In genomic region chrX:14673764-14674163, GRCh38 we compare ENCODE assay signal across 8 cellular contexts.
A peak's percentile ranks its signal among the peaks of the same experiment; 100 is the strongest.
DNase-seq lines count a peak whose midpoint lies in the region; ATAC-seq and TF ChIP-seq lines count a peak whose summit lies in the region.

No MANE protein-coding gene starts in this region.

- H2BK120ac ChIP-seq in neuronal stem cell (ENCODE audit: low read depth, low read length) = no peak overlapping the region

- WGBS in heart left ventricle, 4 donors = 55 to 68% (median 60%) methylated on average over 4 of the region's 4 CpGs
- no CpG with 5 or more reads among the region's 4 CpGs for WGBS in neuronal stem cell (ENCODE audit: extremely low coverage in 2 of 2, insufficient read length in 2 of 2, insufficient replicate concordance in 1 of 2), 2 donors

- no peak overlapping the region for H2BK15ac ChIP-seq in neuronal stem cell (ENCODE audit: low read length)

- no peak overlapping the region for H4K91ac ChIP-seq in neuronal stem cell (ENCODE audit: low read depth, low read length, poor library complexity)

- DNase-seq in BJ (ENCODE audit: low read depth) (peak; percentile 34), NCI-H345 treated with DMSO at 0.1 percent for 48 hours (lab: John Stamatoyannopoulos, UW; ENCODE audit: unreplicated experiment) (peak; percentile 54), fibroblast of peridontal ligament (ENCODE audit: extremely low read depth) (peak; percentile 76), heart left ventricle (no peak), neuronal stem cell (ENCODE audit: low spot score) (no peak)
- no peak for DNase-seq in activated T-helper 1 cell treated with anti-CD3 and anti-CD28 coated beads, Interleukin-12 subunit alpha, Interleukin-12 subunit beta, Interleukin-2, Interleukin-4 antibody, amounts not matched to agents 30 ng/mL and 10 ng/mL and 1 ng/mL, durations not matched to agents 14 hours and 24 hours and 36 hours (ENCODE audit: low spot score)

- H3K27ac ChIP-seq in heart left ventricle (no peak overlapping the region), neuronal stem cell (replicated peaks; ENCODE audit: low read length) (no peak overlapping the region)

- H3K9ac ChIP-seq in neuronal stem cell (ENCODE audit: low read depth, low read length, poor library complexity) = no peak overlapping the region

- H3K4ac ChIP-seq in neuronal stem cell (ENCODE audit: low read length) = no peak overlapping the region

- no peak overlapping the region for H4K8ac ChIP-seq in neuronal stem cell (ENCODE audit: low read depth, low read length)

- TF ChIP-seq CTCF in BJ (IDR thresholded peaks at IDR 0.05; ENCODE audit: insufficient read depth, low read depth, low read length) = no peak
- TF ChIP-seq CTCF in heart left ventricle (IDR thresholded peaks at IDR 0.05) = no peak

- intact Hi-C loops in activated T-helper 1 cell treated with anti-CD3 and anti-CD28 coated beads, Interleukin-12 subunit alpha, Interleukin-12 subunit beta, Interleukin-2, Interleukin-4 antibody, amounts not matched to agents 30 ng/mL and 10 ng/mL and 1 ng/mL, durations not matched to agents 14 hours and 24 hours and 36 hours (cut with micrococcal nuclease) = no loop called here
- intact Hi-C loops in heart left ventricle (cut with DNase I) = no loop called here

- no peak overlapping the region for H2AFZ ChIP-seq in neuronal stem cell (ENCODE audit: low read length)

- no peak overlapping the region for H2AK5ac ChIP-seq in neuronal stem cell (ENCODE audit: low read depth, low read length)

- POLR2A ChIA-PET in BJ (lab: Charles Lee) = no interaction called here

- no peaks in the 10 kb centered on the region for H3K36me3 Mint-ChIP-seq in activated T-helper 1 cell treated with anti-CD3 and anti-CD28 coated beads, Interleukin-12 subunit alpha, Interleukin-12 subunit beta, Interleukin-2, Interleukin-4 antibody, amounts not matched to agents 30 ng/mL and 10 ng/mL and 1 ng/mL, durations not matched to agents 14 hours and 24 hours and 36 hours (ENCODE audit: low read depth)

- H3K23ac ChIP-seq in neuronal stem cell (ENCODE audit: low read depth, low read length, poor library complexity) = no peak overlapping the region

- H2BK12ac ChIP-seq in neuronal stem cell (ENCODE audit: low read length) = no peak overlapping the region

- CTCF ChIA-PET in BJ (lab: Yijun Ruan, JAX) = no interaction called here

- no peaks in the 10 kb centered on the region for H3K27me3 Mint-ChIP-seq in activated T-helper 1 cell treated with anti-CD3 and anti-CD28 coated beads, Interleukin-12 subunit alpha, Interleukin-12 subunit beta, Interleukin-2, Interleukin-4 antibody, amounts not matched to agents 30 ng/mL and 10 ng/mL and 1 ng/mL, durations not matched to agents 14 hours and 24 hours and 36 hours (ENCODE audit: insufficient read depth)

- H3K4me3 ChIP-seq in BJ (ENCODE audit: low read depth, low read length) (no peak overlapping the region), heart left ventricle (no peak overlapping the region), neuronal stem cell (ENCODE audit: low read length in 2 of 2) (no peak overlapping the region)

- H3K9me3 ChIP-seq in heart left ventricle (no peaks in the 10 kb centered on the region), neuronal stem cell (replicated peaks in 1 of 2; ENCODE audit: control insufficient read depth in 2 of 2, insufficient read depth in 1 of 2, low read depth in 1 of 2, low read length in 2 of 2) (no peaks in the 10 kb centered on the region)

- no peak overlapping the region for H2BK5ac ChIP-seq in neuronal stem cell (ENCODE audit: low read length)

- no peaks in the 10 kb centered on the region for H3K79me1 ChIP-seq in neuronal stem cell (ENCODE audit: low read depth, low read length)

- H3K4me3 Mint-ChIP-seq in activated T-helper 1 cell treated with anti-CD3 and anti-CD28 coated beads, Interleukin-12 subunit alpha, Interleukin-12 subunit beta, Interleukin-2, Interleukin-4 antibody, amounts not matched to agents 30 ng/mL and 10 ng/mL and 1 ng/mL, durations not matched to agents 14 hours and 24 hours and 36 hours = no peak overlapping the region

- no peak overlapping the region for H3K18ac ChIP-seq in neuronal stem cell (ENCODE audit: low read length)

- H3K4me1 ChIP-seq in heart left ventricle (no peaks in the 10 kb centered on the region), neuronal stem cell (ENCODE audit: control insufficient read depth in 2 of 2, insufficient read depth in 1 of 2, low read depth in 1 of 2, low read length in 2 of 2) (peaks cover 2% of the 10 kb centered on the region in 2 donors)

- TF ChIP-seq POLR2A in heart left ventricle (IDR thresholded peaks at IDR 0.05) = no peak

- no peaks in the 10 kb centered on the region for H3K9me3 Mint-ChIP-seq in activated T-helper 1 cell treated with anti-CD3 and anti-CD28 coated beads, Interleukin-12 subunit alpha, Interleukin-12 subunit beta, Interleukin-2, Interleukin-4 antibody, amounts not matched to agents 30 ng/mL and 10 ng/mL and 1 ng/mL, durations not matched to agents 14 hours and 24 hours and 36 hours

- H3K36me3 ChIP-seq in BJ (ENCODE audit: control insufficient read depth, insufficient read depth, low read length) (no peaks in the 10 kb centered on the region), heart left ventricle (no peaks in the 10 kb centered on the region), neuronal stem cell (replicated peaks in 1 of 2; ENCODE audit: control insufficient read depth in 2 of 2, insufficient read depth in 2 of 2, low read length in 2 of 2) (no peaks in the 10 kb centered on the region)

- no peaks in the 10 kb centered on the region for H3K4me1 Mint-ChIP-seq in activated T-helper 1 cell treated with anti-CD3 and anti-CD28 coated beads, Interleukin-12 subunit alpha, Interleukin-12 subunit beta, Interleukin-2, Interleukin-4 antibody, amounts not matched to agents 30 ng/mL and 10 ng/mL and 1 ng/mL, durations not matched to agents 14 hours and 24 hours and 36 hours (ENCODE audit: low read depth)

- H3K4me2 ChIP-seq in neuronal stem cell (ENCODE audit: insufficient read depth, low read length, poor library complexity, severe bottlenecking) = no peak overlapping the region

- peak; percentile 93 for ATAC-seq in GM18867 (IDR thresholded peaks at IDR 0.05; ENCODE audit: unreplicated experiment)
- peak; percentile 88 for ATAC-seq in HG02938 (IDR thresholded peaks at IDR 0.05; ENCODE audit: unreplicated experiment)
- ATAC-seq in heart left ventricle = no peak

- H3K14ac ChIP-seq in neuronal stem cell (ENCODE audit: low read length) = no peak overlapping the region

- no peak overlapping the region for H3K27ac Mint-ChIP-seq in activated T-helper 1 cell treated with anti-CD3 and anti-CD28 coated beads, Interleukin-12 subunit alpha, Interleukin-12 subunit beta, Interleukin-2, Interleukin-4 antibody, amounts not matched to agents 30 ng/mL and 10 ng/mL and 1 ng/mL, durations not matched to agents 14 hours and 24 hours and 36 hours

- no peaks in the 10 kb centered on the region for H3K27me3 ChIP-seq in BJ (ENCODE audit: control insufficient read depth, insufficient read depth, low read length)
- H3K27me3 ChIP-seq in heart left ventricle = no peaks in the 10 kb centered on the region
- no peaks in the 10 kb centered on the region for H3K27me3 ChIP-seq in neuronal stem cell (ENCODE audit: control insufficient read depth in 3 of 3, insufficient read depth in 3 of 3, low read depth in 1 of 3, low read length in 3 of 3)

Comparison
In these comparisons a context has a peak if more than half of its experiments do, and no peak if none do; other contexts are left out.
1. DNase-seq: peak in BJ (single experiment), NCI-H345 treated with DMSO at 0.1 percent for 48 hours (single experiment) and fibroblast of peridontal ligament (single experiment); none in activated T-helper 1 cell treated with anti-CD3 and anti-CD28 coated beads, Interleukin-12 subunit alpha, Interleukin-12 subunit beta, Interleukin-2, Interleukin-4 antibody, amounts not matched to agents 30 ng/mL and 10 ng/mL and 1 ng/mL, durations not matched to agents 14 hours and 24 hours and 36 hours (single experiment), heart left ventricle (0 of 5) and neuronal stem cell (single experiment).
2. ATAC-seq: peak in GM18867 (single experiment) and HG02938 (single experiment); none in heart left ventricle (0 of 4).